9 cellular contexts compared by ENCODE assay signal in genomic region chr20:36644032-36644712, GRCh38. TPM values are rescaled to one million over a fixed set of nuclear protein-coding genes. Genes with fewer than 3 reads are reported as not detected.
DNase-seq lines count a peak whose midpoint lies in the region; ATAC-seq lines count a peak whose summit lies in the region.
"Had no signal": no experiment of that assay in that cellular context is flagged by ENCODE, and none has a peak within 500 bp of the region (broad histone marks: within the 10 kb centered on the region; RNA-seq: fewer than 3 reads in every experiment).

No MANE protein-coding gene starts in this region.

- CTCF ChIA-PET in CD4-positive, alpha-beta memory T cell (lab: Charles Lee; ENCODE audit: partially characterized antibody) = interaction anchor here (0.6 to 6.8 kb wide), 13 partner anchors 10 to 1165 kb away, joined by 3 to 83 read pairs (median 4); partner anchors contain the start of genes DSN1 and RAB5IF

- H3K27ac Mint-ChIP-seq in CD4-positive, alpha-beta memory T cell = peak overlapping the region; percentile 95 to 99 (median 97)
- H3K27ac Mint-ChIP-seq in activated naive CD8-positive, alpha-beta T cell treated with anti-CD3 and anti-CD28 coated beads, Interleukin-2, amount 10 ng/mL, durations not matched to agents 7 days and 5 days = peak overlapping the region; percentile 98

- intact Hi-C loops in CD4-positive, alpha-beta memory T cell (cut with micrococcal nuclease) = loop anchor here (2.0 kb wide), 1 partner anchor 39 kb away; the partner anchor contains the start of gene RAB5IF

- H3K4me1 Mint-ChIP-seq in CD4-positive, alpha-beta memory T cell = peaks cover 28 to 68% (median 49%) of the 10 kb centered on the region in 4 donors
- peaks cover 42% of the 10 kb centered on the region for H3K4me1 Mint-ChIP-seq in activated naive CD8-positive, alpha-beta T cell treated with anti-CD3 and anti-CD28 coated beads, Interleukin-2, amount 10 ng/mL, durations not matched to agents 7 days and 5 days

- peak; percentile 63 to 81 (median 72) for DNase-seq in CD4-positive, alpha-beta memory T cell
- peak; percentile 39 to 51 for DNase-seq in activated CD4-positive, alpha-beta T cell treated with anti-CD3 and anti-CD28 coated beads, Interleukin-2, amount 50 U/mL, for 24 hours (ENCODE audit: low read depth in 1 of 2, low spot score in 1 of 2)
- peak; percentile 72 for DNase-seq in activated naive CD8-positive, alpha-beta T cell treated with anti-CD3 and anti-CD28 coated beads, Interleukin-2, amount 10 ng/mL, durations not matched to agents 7 days and 5 days
- DNase-seq in stimulated activated CD4-positive, alpha-beta T cell treated with anti-CD3 and anti-CD28 coated beads, Interleukin-2, amount 100 ng/mL, for 4 hours (ENCODE audit: low read depth) = peak; percentile 57
- no peak for DNase-seq in epidermal melanocyte (ENCODE audit: insufficient read length, low spot score)
- DNase-seq in NOMO-1 treated with dmso at 0.1 percent for 144 hours (lab: John Stamatoyannopoulos, UW; ENCODE audit: unreplicated experiment) = no peak
- no peak for DNase-seq in NCI-H187 treated with DMSO at 0.1 percent for 48 hours (lab: John Stamatoyannopoulos, UW)

- no peaks in the 10 kb centered on the region for H3K27me3 ChIP-seq in CD4-positive, alpha-beta memory T cell (ENCODE audit: insufficient read depth, low read length)
- H3K27me3 ChIP-seq: suprapubic skin had no signal

- no peaks in the 10 kb centered on the region for H3K9me3 ChIP-seq in CD4-positive, alpha-beta memory T cell (ENCODE audit: control insufficient read depth in 1 of 2, low read length in 2 of 2)
- H3K9me3 ChIP-seq: suprapubic skin had no signal

- no peaks in the 10 kb centered on the region for H3K9me3 Mint-ChIP-seq in CD4-positive, alpha-beta memory T cell
- H3K9me3 Mint-ChIP-seq in activated naive CD8-positive, alpha-beta T cell treated with anti-CD3 and anti-CD28 coated beads, Interleukin-2, amount 10 ng/mL, durations not matched to agents 7 days and 5 days = no peaks in the 10 kb centered on the region

- peaks cover 48% of the 10 kb centered on the region for H3K4me1 ChIP-seq in CD4-positive, alpha-beta memory T cell (ENCODE audit: insufficient read depth, low read length)
- H3K4me1 ChIP-seq: suprapubic skin had no signal

- H3K4me3 Mint-ChIP-seq in CD4-positive, alpha-beta memory T cell = peak overlapping the region; percentile 92 to 99 (median 98)
- H3K4me3 Mint-ChIP-seq in activated naive CD8-positive, alpha-beta T cell treated with anti-CD3 and anti-CD28 coated beads, Interleukin-2, amount 10 ng/mL, durations not matched to agents 7 days and 5 days = peak overlapping the region; percentile 98

- POLR2A ChIA-PET in CD4-positive, alpha-beta memory T cell (lab: Charles Lee; ENCODE audit: partially characterized antibody) = interaction anchor here (0.9 to 7.1 kb wide), 10 partner anchors 9 to 690 kb away, joined by 3 to 131 read pairs (median 4); partner anchors contain the start of genes RAB5IF, SCAND1 and TGIF2
- POLR2A ChIA-PET in activated naive CD8-positive, alpha-beta T cell treated with anti-CD3 and anti-CD28 coated beads, Interleukin-2, amount 10 ng/mL, durations not matched to agents 7 days and 5 days (lab: Charles Lee) = interaction anchor here (0.5 to 6.1 kb wide), 17 partner anchors 13 to 196 kb away, joined by 3 to 109 read pairs (median 6); partner anchors contain the start of genes DSN1, NDRG3, RAB5IF and TGIF2

- peaks cover 21% of the 10 kb centered on the region for H3K36me3 ChIP-seq in CD4-positive, alpha-beta memory T cell (ENCODE audit: insufficient read depth, low read length)
- H3K36me3 ChIP-seq: suprapubic skin had no signal

- ATAC-seq in activated naive CD8-positive, alpha-beta T cell treated with anti-CD3 and anti-CD28 coated beads, Interleukin-2, amount 10 ng/mL, durations not matched to agents 7 days and 5 days (ENCODE audit: low read depth) = peak; percentile 74
- ATAC-seq in HG02981 (IDR thresholded peaks at IDR 0.05; ENCODE audit: unreplicated experiment) = no peak

- H3K36me3 Mint-ChIP-seq in CD4-positive, alpha-beta memory T cell = peaks cover 15 to 40% of the 10 kb centered on the region in 2 donors
- H3K36me3 Mint-ChIP-seq in activated naive CD8-positive, alpha-beta T cell treated with anti-CD3 and anti-CD28 coated beads, Interleukin-2, amount 10 ng/mL, durations not matched to agents 7 days and 5 days = peaks cover 39% of the 10 kb centered on the region

- H3K27ac ChIP-seq in CD4-positive, alpha-beta memory T cell (ENCODE audit: low read depth, low read length) = peak overlapping the region; percentile 77
- H3K27ac ChIP-seq: suprapubic skin had no signal

- peak overlapping the region; percentile 68 to 83 for H3K4me3 ChIP-seq in CD4-positive, alpha-beta memory T cell (ENCODE audit: low read length in 2 of 2)
- H3K4me3 ChIP-seq: suprapubic skin had no signal

- no peaks in the 10 kb centered on the region for H3K27me3 Mint-ChIP-seq in CD4-positive, alpha-beta memory T cell
- no peaks in the 10 kb centered on the region for H3K27me3 Mint-ChIP-seq in activated naive CD8-positive, alpha-beta T cell treated with anti-CD3 and anti-CD28 coated beads, Interleukin-2, amount 10 ng/mL, durations not matched to agents 7 days and 5 days

RNA-seq across cellular contexts. Expression of gene SLA2, which starts 1.8 kb away (rescaled TPM):
- total RNA-seq in CD4-positive, alpha-beta memory T cell = 10 to 100 TPM; 28.7 to 29.9 TPM
- polyA plus RNA-seq in CD4-positive, alpha-beta memory T cell = 10 to 100 TPM; 12.7 to 14.3 TPM
- total RNA-seq in activated naive CD8-positive, alpha-beta T cell treated with anti-CD3 and anti-CD28 coated beads, Interleukin-2, amount 10 ng/mL, durations not matched to agents 7 days and 5 days = 100 to 1,000 TPM; 103 TPM

RNA-seq across cellular contexts. Expression of gene RAB5IF, which starts 38.6 kb away (rescaled TPM):
- 10 to 100 TPM; 63.4 to 67.5 TPM for total RNA-seq in CD4-positive, alpha-beta memory T cell
- polyA plus RNA-seq in CD4-positive, alpha-beta memory T cell = 100 to 1,000 TPM; 162 to 212 TPM
- 10 to 100 TPM; 73.1 to 76.1 TPM for total RNA-seq in activated naive CD8-positive, alpha-beta T cell treated with anti-CD3 and anti-CD28 coated beads, Interleukin-2, amount 10 ng/mL, durations not matched to agents 7 days and 5 days

Comparison
In these comparisons a context has a peak if more than half of its experiments do, and no peak if none do; other contexts are left out.
1. DNase-seq: peak in CD4-positive, alpha-beta memory T cell (5 of 5), activated CD4-positive, alpha-beta T cell treated with anti-CD3 and anti-CD28 coated beads, Interleukin-2, amount 50 U/mL, for 24 hours (2 of 2), activated naive CD8-positive, alpha-beta T cell treated with anti-CD3 and anti-CD28 coated beads, Interleukin-2, amount 10 ng/mL, durations not matched to agents 7 days and 5 days (single experiment) and stimulated activated CD4-positive, alpha-beta T cell treated with anti-CD3 and anti-CD28 coated beads, Interleukin-2, amount 100 ng/mL, for 4 hours (single experiment); none in epidermal melanocyte (single experiment), NOMO-1 treated with dmso at 0.1 percent for 144 hours (single experiment) and NCI-H187 treated with DMSO at 0.1 percent for 48 hours (single experiment).